Comparison of ENCODE assay signal across 11 cellular contexts in genomic region chr1:184487561-184488200, GRCh38.
"Had no signal": no experiment of that assay in that cellular context is flagged by ENCODE, and none has a peak within 500 bp of the region (broad histone marks: within the 10 kb centered on the region; RNA-seq: fewer than 3 reads in every experiment).

No MANE protein-coding gene starts in this region.

- H3K4me3 ChIP-seq: skin epidermis, thyroid gland had no signal

- H3K27me3 ChIP-seq: thyroid gland had no signal

- DNase-seq: activated CD4-positive, alpha-beta T cell treated with anti-CD3 and anti-CD28 coated beads, Interleukin-2, amount 50 U/mL, for 4 hours; activated CD4-positive, CD25-positive, alpha-beta regulatory T cell treated with anti-CD3 and anti-CD28 coated beads, Interleukin-2, amount 50 U/mL, for 72 hours; activated effector memory CD4-positive, alpha-beta T cell treated with Interleukin-2 at 50 U/mL for 16 hours; activated T-cell treated with anti-CD3 and anti-CD28 coated beads, Interleukin-2, amount 50 U/mL, for 1 hour; amygdala; dermis blood vessel endothelial cell; SIG-M5; stimulated activated CD4-positive, alpha-beta T cell treated with anti-CD3 and anti-CD28 coated beads, Interleukin-4, amount 100 ng/mL, for 4 hours; thyroid gland had no signal

- H3K9me3 ChIP-seq: thyroid gland had no signal

- H3K36me3 ChIP-seq: thyroid gland had no signal

- ATAC-seq: esophagus mucosa had no signal
